1 cellular context compared by ENCODE assay signal in the genomic region with DNA sequence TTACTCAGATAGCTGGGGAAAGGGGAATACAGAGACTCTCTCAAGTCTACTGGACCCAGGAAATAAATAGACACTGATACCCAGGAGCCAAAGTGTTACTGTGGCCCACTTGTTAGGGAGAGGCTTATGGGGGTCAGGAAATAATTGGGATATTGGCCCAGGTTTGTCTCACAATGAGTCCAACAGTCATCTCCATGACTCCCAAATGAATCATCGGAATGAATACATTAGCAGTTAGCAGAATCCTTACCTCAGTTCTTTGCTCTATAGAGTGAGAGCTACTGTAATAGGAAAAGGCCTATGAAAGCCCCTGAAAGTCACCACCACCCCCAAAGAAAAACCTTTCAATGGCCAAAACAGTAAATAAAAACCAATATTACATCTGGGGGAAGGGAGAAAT.
TF ChIP-seq lines count a peak whose summit lies in the region.

No MANE protein-coding gene starts in this region.

TF ChIP-seq in endothelial cell of umbilical vein, 7 proteins besides CTCF, POLR2A, EP300 and RAD21 (continued from another document):
- TF ChIP-seq MYC (IDR thresholded peaks at IDR 0.05; ENCODE audit: low read depth, low read length) = no peak
